8 cellular contexts compared by ENCODE assay signal in the genomic region with DNA sequence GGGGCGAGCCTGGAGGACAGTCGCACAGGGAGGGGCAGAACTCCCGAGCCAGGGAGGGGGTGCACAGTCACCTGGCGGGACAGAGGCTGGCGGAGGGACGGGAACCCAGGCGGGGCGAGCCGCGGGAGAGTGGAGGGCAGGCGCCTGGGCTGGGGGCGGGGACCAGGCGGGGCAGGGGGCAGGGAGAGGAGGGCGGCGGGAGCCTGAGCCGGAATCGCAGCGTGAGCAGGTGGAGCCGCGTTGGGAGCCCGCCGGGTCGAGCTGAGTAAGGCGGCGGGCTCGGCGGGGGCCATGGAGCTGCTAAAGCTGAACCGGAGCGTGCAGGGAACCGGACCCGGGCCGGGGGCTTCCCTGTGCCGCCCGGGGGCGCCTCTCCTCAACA. TPM values are rescaled to one million over a fixed set of nuclear protein-coding genes. Genes with fewer than 3 reads are reported as not detected.
A peak's percentile ranks its signal among the peaks of the same experiment; 100 is the strongest.
DNase-seq lines count a peak whose midpoint lies in the region; ATAC-seq and TF ChIP-seq lines count a peak whose summit lies in the region.

A gene (plus strand): TSS at position 201 of the 382 bp plus-strand sequence. CDS start 91 bp downstream, at position 292.

- no peak within 1 kb of the TSS for H3K9ac ChIP-seq in muscle layer of colon (ENCODE audit: low read length)

- H3K27ac ChIP-seq in Panc1 (ENCODE audit: low read length): no peak within 1 kb of the TSS
- no peak within 1 kb of the TSS for H3K27ac ChIP-seq in coronary artery
- no peak within 1 kb of the TSS for H3K27ac ChIP-seq in muscle layer of colon (ENCODE audit: low read depth, low read length)
- H3K27ac ChIP-seq in uterus: no peak within 1 kb of the TSS

- CTCF ChIA-PET in Panc1 (lab: Charles Lee): interaction anchor here (0.5 to 1.2 kb wide), 3 partner anchors 8 to 1732 kb away, joined by 3 to 9 read pairs (median 5); no protein-coding TSS in a partner anchor

- in situ Hi-C loops in Panc1 (cut with HindIII; ENCODE audit: low pct_unique_long_range_greater_than_20kb, low sequenced_read_pairs): no loop called here

- BruUV-seq in Panc1 (replicated peaks; lab: Mats Ljungman, UMichigan): no TSS peak

- peak; percentile 68 for ATAC-seq in Panc1

- H3K9me3 ChIP-seq in Panc1 (ENCODE audit: control insufficient read depth, insufficient read depth, low read depth, low read length): no peaks in the 10 kb centered on the region
- H3K9me3 ChIP-seq in muscle layer of colon (ENCODE audit: low read length): no peaks in the 10 kb centered on the region
- H3K9me3 ChIP-seq in uterus: no peaks in the 10 kb centered on the region

- TF ChIP-seq CTCF in Panc1 (IDR thresholded peaks at IDR 0.05) (no peak), coronary artery (IDR thresholded peaks at IDR 0.05) (no peak), uterus (IDR thresholded peaks at IDR 0.05) (no peak)

- peak; percentile 60 for DNase-seq in D341Med (ENCODE audit: low spot score)
- no peak for DNase-seq in Panc1 (ENCODE audit: low read depth, low spot score)
- no peak for DNase-seq in coronary artery (ENCODE audit: low spot score)
- DNase-seq in uterus: no peak
- no peak for DNase-seq in NCI-H526 treated with DMSO at 0.1 percent for 48 hours (lab: John Stamatoyannopoulos, UW)
- no peak for DNase-seq in effector CD4-positive, alpha-beta T cell
- DNase-seq in NCI-H1694 treated with DMSO at 0.1 percent for 48 hours (lab: John Stamatoyannopoulos, UW): no peak

- POLR2A ChIA-PET in Panc1 (lab: Charles Lee): no interaction called here

- H3K27me3 ChIP-seq in Panc1 (ENCODE audit: control insufficient read depth, insufficient read depth, low read length) (peaks cover 80% of the 10 kb centered on the region), muscle layer of colon (ENCODE audit: control insufficient read depth in 1 of 2, insufficient read depth in 2 of 2, low read length in 2 of 2) (peaks cover 30 to 35% of the 10 kb centered on the region in 2 donors), uterus (no peaks in the 10 kb centered on the region)

- 0 out of 2 replicates have a peak, but pooled peaks cover 3% of the 10 kb centered on the region for H3K4me1 ChIP-seq in Panc1 (ENCODE audit: control insufficient read depth, insufficient read depth, low read length)
- H3K4me1 ChIP-seq in muscle layer of colon (ENCODE audit: insufficient read depth, low read length): peaks cover 8% of the 10 kb centered on the region
- peaks cover 0 to 6% of the 10 kb centered on the region in 2 donors for H3K4me1 ChIP-seq in uterus

- intact Hi-C loops in Panc1 (cut with micrococcal nuclease; ENCODE audit: unreplicated experiment): no loop called here
- intact Hi-C loops in uterus (cut with DNase I; ENCODE audit: low total_unique reads): no loop called here

- no peak for TF ChIP-seq POLR2A in uterus (IDR thresholded peaks at IDR 0.05)

- H3K4me3 ChIP-seq in Panc1 (ENCODE audit: low read depth in 2 of 2, low read length in 2 of 2): peak within 1 kb of the TSS; percentile 20 to 47
- peak within 1 kb of the TSS; percentile 75 for H3K4me3 ChIP-seq in coronary artery
- peak within 1 kb of the TSS; percentile 48 to 64 for H3K4me3 ChIP-seq in muscle layer of colon (ENCODE audit: low read depth in 1 of 2, low read length in 2 of 2)
- peak within 1 kb of the TSS; percentile 32 to 40 for H3K4me3 ChIP-seq in uterus

- H3K36me3 ChIP-seq in Panc1 (ENCODE audit: control insufficient read depth, insufficient read depth, low read length): no peaks in the 10 kb centered on the region
- H3K36me3 ChIP-seq in muscle layer of colon (ENCODE audit: insufficient read depth, low read length): no peaks in the 10 kb centered on the region
- no peaks in the 10 kb centered on the region for H3K36me3 ChIP-seq in uterus

RNA-seq across cellular contexts. Expression of the gene that starts here (rescaled TPM):
- total RNA-seq in Panc1 (2021; ENCODE audit: unreplicated experiment) (not detected), uterus (not detected)
- polyA plus RNA-seq in Panc1 (2012; ENCODE audit: insufficient read length): not detected

Comparison
In these comparisons a context has a peak if more than half of its experiments do, and no peak if none do; other contexts are left out.
1. Peak in ATAC-seq and H3K4me3 ChIP-seq in Panc1; RNA of the gene not detected or under 1 TPM.